Comparison of ENCODE assay signal across 11 cellular contexts in the genomic region with DNA sequence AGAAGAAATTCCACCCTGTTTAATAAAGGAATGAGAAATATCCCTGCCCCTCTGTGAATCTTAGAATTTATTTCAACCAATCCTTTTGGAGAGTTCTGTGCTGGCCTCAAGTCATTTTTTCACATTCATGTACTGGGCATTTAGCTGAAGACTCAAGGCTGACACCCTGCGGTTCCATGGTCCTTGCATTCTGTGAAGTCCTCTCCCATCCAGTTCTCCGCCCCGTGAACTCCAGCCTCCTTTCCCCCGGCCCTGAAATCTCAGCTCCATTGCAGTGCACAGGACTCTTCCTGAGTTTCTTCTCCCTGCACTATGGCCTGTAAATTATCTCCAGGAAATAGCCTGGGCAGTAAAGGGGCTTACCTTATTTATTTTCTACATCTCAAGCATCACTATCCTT.
DNase-seq lines count a peak whose midpoint lies in the region; ATAC-seq and TF ChIP-seq lines count a peak whose summit lies in the region.
"Had no signal": no experiment of that assay in that cellular context is flagged by ENCODE, and none has a peak within 500 bp of the region (broad histone marks: within the 10 kb centered on the region; RNA-seq: fewer than 3 reads in every experiment).

No MANE protein-coding gene starts in this region.

- no peak overlapping the region for H3K27ac Mint-ChIP-seq in WTC11
- H3K27ac Mint-ChIP-seq: progenitor cell of endocrine pancreas; T-helper 1 cell treated with Interleukin-12 subunit alpha and Interleukin-12 subunit beta and Interleukin-4 antibody, amounts not matched to agents 30 μg/mL and 1 μg/mL, for 36 hours had no signal

- H3K27me3 Mint-ChIP-seq in WTC11 (ENCODE audit: low read depth), result no peaks in the 10 kb centered on the region
- H3K27me3 Mint-ChIP-seq: progenitor cell of endocrine pancreas had no signal

- POLR2A ChIA-PET in WTC11 (lab: Charles Lee), result no interaction called here

- H3K4me3 Mint-ChIP-seq in WTC11, result no peak overlapping the region
- H3K4me3 Mint-ChIP-seq: T-helper 1 cell treated with Interleukin-12 subunit alpha and Interleukin-12 subunit beta and Interleukin-4 antibody, amounts not matched to agents 30 μg/mL and 1 μg/mL, for 36 hours had no signal

- H3K9me3 Mint-ChIP-seq in WTC11, result no peaks in the 10 kb centered on the region
- H3K9me3 Mint-ChIP-seq: T-helper 1 cell treated with Interleukin-12 subunit alpha and Interleukin-12 subunit beta and Interleukin-4 antibody, amounts not matched to agents 30 μg/mL and 1 μg/mL, for 36 hours had no signal

- in situ Hi-C loops in KBM-7 (cut with MboI; ENCODE audit: low pct_unique_long_range_greater_than_20kb, low sequenced_read_pairs), result no loop called here

- H3K36me3 Mint-ChIP-seq in WTC11, result no peaks in the 10 kb centered on the region

- DNase-seq in GM10266 (ENCODE audit: extremely low spot score), result peak; percentile 5
- DNase-seq in KBM-7, result peak; percentile 34
- peak; percentile 12 for DNase-seq in WTC11 (ENCODE audit: low spot score)
- DNase-seq in left kidney (ENCODE audit: low read depth, low spot score), result peak; percentile 16
- no peak for DNase-seq in occipital lobe (lab: John Stamatoyannopoulos, UW)
- no peak for DNase-seq in nucleus accumbens (lab: John Stamatoyannopoulos, UW)
- DNase-seq in T-helper 1 cell, result no peak
- DNase-seq: erythroblast, left ventricle myocardium superior had no signal

- H3K4me1 Mint-ChIP-seq in WTC11, result no peaks in the 10 kb centered on the region

- peak; percentile 69; the same call in 1 of the 2 replicates for ATAC-seq in WTC11
- ATAC-seq: left ventricle myocardium superior had no signal

- peak; percentile 29 for TF ChIP-seq CTCF in GM10266 (IDR thresholded peaks at IDR 0.05; ENCODE audit: control insufficient read depth, insufficient read depth, low read depth, missing control alignments)
- no peak for TF ChIP-seq CTCF in WTC11 (IDR thresholded peaks at IDR 0.05)

- CTCF ChIA-PET in WTC11 (lab: Charles Lee), result no interaction called here

TF ChIP-seq in WTC11, 78 proteins besides CTCF, POLR2A, EP300 and RAD21:
- TF ChIP-seq, protein P1, sequence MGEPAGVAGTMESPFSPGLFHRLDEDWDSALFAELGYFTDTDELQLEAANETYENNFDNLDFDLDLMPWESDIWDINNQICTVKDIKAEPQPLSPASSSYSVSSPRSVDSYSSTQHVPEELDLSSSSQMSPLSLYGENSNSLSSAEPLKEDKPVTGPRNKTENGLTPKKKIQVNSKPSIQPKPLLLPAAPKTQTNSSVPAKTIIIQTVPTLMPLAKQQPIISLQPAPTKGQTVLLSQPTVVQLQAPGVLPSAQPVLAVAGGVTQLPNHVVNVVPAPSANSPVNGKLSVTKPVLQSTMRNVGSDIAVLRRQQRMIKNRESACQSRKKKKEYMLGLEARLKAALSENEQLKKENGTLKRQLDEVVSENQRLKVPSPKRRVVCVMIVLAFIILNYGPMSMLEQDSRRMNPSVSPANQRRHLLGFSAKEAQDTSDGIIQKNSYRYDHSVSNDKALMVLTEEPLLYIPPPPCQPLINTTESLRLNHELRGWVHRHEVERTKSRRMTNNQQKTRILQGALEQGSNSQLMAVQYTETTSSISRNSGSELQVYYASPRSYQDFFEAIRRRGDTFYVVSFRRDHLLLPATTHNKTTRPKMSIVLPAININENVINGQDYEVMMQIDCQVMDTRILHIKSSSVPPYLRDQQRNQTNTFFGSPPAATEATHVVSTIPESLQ (CRISPR knock-in tag; IDR thresholded peaks at IDR 0.05), result no peak
- TF ChIP-seq, protein P2, sequence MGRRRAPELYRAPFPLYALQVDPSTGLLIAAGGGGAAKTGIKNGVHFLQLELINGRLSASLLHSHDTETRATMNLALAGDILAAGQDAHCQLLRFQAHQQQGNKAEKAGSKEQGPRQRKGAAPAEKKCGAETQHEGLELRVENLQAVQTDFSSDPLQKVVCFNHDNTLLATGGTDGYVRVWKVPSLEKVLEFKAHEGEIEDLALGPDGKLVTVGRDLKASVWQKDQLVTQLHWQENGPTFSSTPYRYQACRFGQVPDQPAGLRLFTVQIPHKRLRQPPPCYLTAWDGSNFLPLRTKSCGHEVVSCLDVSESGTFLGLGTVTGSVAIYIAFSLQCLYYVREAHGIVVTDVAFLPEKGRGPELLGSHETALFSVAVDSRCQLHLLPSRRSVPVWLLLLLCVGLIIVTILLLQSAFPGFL (CRISPR knock-in tag; IDR thresholded peaks at IDR 0.05; ENCODE audit: borderline replicate concordance), result no peak
- TF ChIP-seq, protein P3, sequence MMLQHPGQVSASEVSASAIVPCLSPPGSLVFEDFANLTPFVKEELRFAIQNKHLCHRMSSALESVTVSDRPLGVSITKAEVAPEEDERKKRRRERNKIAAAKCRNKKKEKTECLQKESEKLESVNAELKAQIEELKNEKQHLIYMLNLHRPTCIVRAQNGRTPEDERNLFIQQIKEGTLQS (CRISPR knock-in tag; conservative IDR thresholded peaks at IDR 0.05), result no peak
- no peak for TF ChIP-seq SOX15 (CRISPR knock-in tag; IDR thresholded peaks at IDR 0.05)
TF ChIP-seq in WTC11: peak in this region for 0.

Comparison
In these comparisons a context has a peak if more than half of its experiments do, and no peak if none do; other contexts are left out.
1. DNase-seq: peak in GM10266 (single experiment), KBM-7 (single experiment), WTC11 (single experiment) and left kidney (single experiment); none in occipital lobe (single experiment), nucleus accumbens (0 of 56) and T-helper 1 cell (0 of 5).